1 cellular context compared by ENCODE assay signal in genomic region chr20:62437985-62438384, GRCh38.
TF ChIP-seq lines count a peak whose summit lies in the region.

No MANE protein-coding gene starts in this region.

TF ChIP-seq in H1, 55 proteins besides CTCF, POLR2A, EP300 and RAD21:
- TF ChIP-seq PHF8 (conservative IDR thresholded peaks at IDR 0.05; ENCODE audit: low read depth, low read length) = no peak
